ENCODE assay signal across 9 cellular contexts in genomic region chr7:24825931-24826661, GRCh38.
DNase-seq lines count a peak whose midpoint lies in the region; ATAC-seq and TF ChIP-seq lines count a peak whose summit lies in the region.
"Had no signal": no experiment of that assay in that cellular context is flagged by ENCODE, and none has a peak within 500 bp of the region (broad histone marks: within the 10 kb centered on the region; RNA-seq: fewer than 3 reads in every experiment).

No MANE protein-coding gene starts in this region.

- no peak for TF ChIP-seq EP300 in sigmoid colon (IDR thresholded peaks at IDR 0.05)

- H3K36me3 Mint-ChIP-seq in activated CD8-positive, alpha-beta memory T cell treated with anti-CD3 and anti-CD28 coated beads, Interleukin-2, amount 10 ng/mL, durations not matched to agents 7 days and 5 days = peaks cover 75% of the 10 kb centered on the region
- H3K36me3 Mint-ChIP-seq in activated CD4-positive, alpha-beta memory T cell treated with anti-CD3 and anti-CD28 coated beads for 36 hours = peaks cover 59% of the 10 kb centered on the region

- H3K4me3 ChIP-seq in thyroid gland (replicated peaks in 1 of 3) (no peak overlapping the region), sigmoid colon (no peak overlapping the region)
- H3K4me3 ChIP-seq: gastrocnemius medialis had no signal

- H3K27me3 ChIP-seq in thyroid gland (no peaks in the 10 kb centered on the region), sigmoid colon (no peaks in the 10 kb centered on the region)
- H3K27me3 ChIP-seq: gastrocnemius medialis had no signal

- no peaks in the 10 kb centered on the region for H3K9me3 Mint-ChIP-seq in activated CD8-positive, alpha-beta memory T cell treated with anti-CD3 and anti-CD28 coated beads, Interleukin-2, amount 10 ng/mL, durations not matched to agents 7 days and 5 days (ENCODE audit: low read depth)
- no peaks in the 10 kb centered on the region for H3K9me3 Mint-ChIP-seq in activated CD4-positive, alpha-beta memory T cell treated with anti-CD3 and anti-CD28 coated beads for 36 hours

- POLR2A ChIA-PET in activated CD4-positive, alpha-beta memory T cell treated with anti-CD3 and anti-CD28 coated beads for 36 hours (lab: Charles Lee) = interaction anchor here (0.9 to 2.3 kb wide), 3 partner anchors 122 to 155 kb away, joined by 3 to 7 read pairs (median 7); partner anchors contain the start of gene OSBPL3

- H3K4me1 ChIP-seq in thyroid gland (peaks cover 0 to 12% of the 10 kb centered on the region in 2 donors), sigmoid colon (peaks cover 0 to 20% (median 14%) of the 10 kb centered on the region in 4 donors)

- peaks cover 85% of the 10 kb centered on the region for H3K4me1 Mint-ChIP-seq in activated CD8-positive, alpha-beta memory T cell treated with anti-CD3 and anti-CD28 coated beads, Interleukin-2, amount 10 ng/mL, durations not matched to agents 7 days and 5 days
- H3K4me1 Mint-ChIP-seq in activated CD4-positive, alpha-beta memory T cell treated with anti-CD3 and anti-CD28 coated beads for 36 hours (ENCODE audit: low read depth) = peaks cover 67% of the 10 kb centered on the region

- peak; percentile 47 for DNase-seq in activated CD8-positive, alpha-beta memory T cell treated with anti-CD3 and anti-CD28 coated beads, Interleukin-2, amount 10 ng/mL, durations not matched to agents 7 days and 5 days
- DNase-seq in activated CD8-positive, alpha-beta memory T cell treated with anti-CD3 and anti-CD28 coated beads, Interleukin-2, amount 50 U/mL, for 48 hours = no peak
- no peak for DNase-seq in activated CD4-positive, alpha-beta memory T cell treated with anti-CD3 and anti-CD28 coated beads for 36 hours
- DNase-seq in glomerular visceral epithelial cell (ENCODE audit: extremely low spot score) = peak; percentile 65
- peak; percentile 44 to 51 for DNase-seq in thyroid gland
- DNase-seq in NK-92 treated with Interleukin-12 subunit alpha and Interleukin-12 subunit beta, amount 100 ng/mL, for 24 hours (lab: John Stamatoyannopoulos, UW) = no peak
- DNase-seq in sigmoid colon = no peak
- DNase-seq: gastrocnemius medialis had no signal

- TF ChIP-seq POLR2A in thyroid gland (IDR thresholded peaks at IDR 0.05) (no peak), sigmoid colon (IDR thresholded peaks at IDR 0.05) (no peak)

- peak overlapping the region; percentile 55 for H3K4me3 Mint-ChIP-seq in activated CD8-positive, alpha-beta memory T cell treated with anti-CD3 and anti-CD28 coated beads, Interleukin-2, amount 10 ng/mL, durations not matched to agents 7 days and 5 days
- H3K4me3 Mint-ChIP-seq in activated CD4-positive, alpha-beta memory T cell treated with anti-CD3 and anti-CD28 coated beads for 36 hours = peak overlapping the region; percentile 28

- peak; percentile 14 for ATAC-seq in activated CD8-positive, alpha-beta memory T cell treated with anti-CD3 and anti-CD28 coated beads, Interleukin-2, amount 10 ng/mL, durations not matched to agents 7 days and 5 days
- no peak for ATAC-seq in HG02840 (IDR thresholded peaks at IDR 0.05; ENCODE audit: low FRiP score, unreplicated experiment)

- WGBS in thyroid gland, 2 donors = 55 to 75% methylated on average over 6 of the region's 6 CpGs
- 46 to 71% methylated on average over 6 of the region's 6 CpGs for WGBS in sigmoid colon, 2 donors

- peaks cover 0 to 5% of the 10 kb centered on the region in 2 donors for H3K36me3 ChIP-seq in thyroid gland
- H3K36me3 ChIP-seq in sigmoid colon = no peaks in the 10 kb centered on the region
- H3K36me3 ChIP-seq: gastrocnemius medialis had no signal

- intact Hi-C loops in activated CD4-positive, alpha-beta memory T cell treated with anti-CD3 and anti-CD28 coated beads for 36 hours (cut with micrococcal nuclease) = loop anchor here (1.0 to 10.0 kb wide), 3 partner anchors 81 to 251 kb away; partner anchors contain the start of gene PALS2
- intact Hi-C loops in thyroid gland (cut with DNase I) = loop anchor here (5.0 kb wide), 1 partner anchor 156 kb away; the partner anchor contains the start of gene OSBPL3
- intact Hi-C loops in sigmoid colon (cut with DNase I) = no loop called here

- H3K27ac ChIP-seq in thyroid gland (peak overlapping the region in 1 of 3 donors; percentile 51), sigmoid colon (peak overlapping the region in 1 of 4 donors; percentile 37)

- CTCF ChIA-PET in activated CD8-positive, alpha-beta memory T cell treated with anti-CD3 and anti-CD28 coated beads, Interleukin-2, amount 10 ng/mL, durations not matched to agents 7 days and 5 days (lab: Charles Lee) = interaction anchor here (1.8 to 2.6 kb wide), 6 partner anchors 11 to 268 kb away, joined by 6 to 10 read pairs (median 9); partner anchors contain the start of gene OSBPL3
- CTCF ChIA-PET in activated CD4-positive, alpha-beta memory T cell treated with anti-CD3 and anti-CD28 coated beads for 36 hours (lab: Charles Lee) = interaction anchor here (1.2 to 3.1 kb wide), 7 partner anchors 12 to 273 kb away, joined by 3 to 15 read pairs (median 9); no protein-coding TSS in a partner anchor

- H3K9me3 ChIP-seq in thyroid gland (no peaks in the 10 kb centered on the region), sigmoid colon (no peaks in the 10 kb centered on the region)
- H3K9me3 ChIP-seq: gastrocnemius medialis had no signal

- no peaks in the 10 kb centered on the region for H3K27me3 Mint-ChIP-seq in activated CD8-positive, alpha-beta memory T cell treated with anti-CD3 and anti-CD28 coated beads, Interleukin-2, amount 10 ng/mL, durations not matched to agents 7 days and 5 days
- H3K27me3 Mint-ChIP-seq in activated CD4-positive, alpha-beta memory T cell treated with anti-CD3 and anti-CD28 coated beads for 36 hours = no peaks in the 10 kb centered on the region

- TF ChIP-seq CTCF in thyroid gland (IDR thresholded peaks at IDR 0.05) = no peak
- no peak for TF ChIP-seq CTCF in sigmoid colon (IDR thresholded peaks at IDR 0.05)

- peak overlapping the region; percentile 89 for H3K27ac Mint-ChIP-seq in activated CD8-positive, alpha-beta memory T cell treated with anti-CD3 and anti-CD28 coated beads, Interleukin-2, amount 10 ng/mL, durations not matched to agents 7 days and 5 days
- peak overlapping the region; percentile 43 for H3K27ac Mint-ChIP-seq in activated CD4-positive, alpha-beta memory T cell treated with anti-CD3 and anti-CD28 coated beads for 36 hours

Comparison
In these comparisons a context has a peak if more than half of its experiments do, and no peak if none do; other contexts are left out.
1. DNase-seq: peak in activated CD8-positive, alpha-beta memory T cell treated with anti-CD3 and anti-CD28 coated beads, Interleukin-2, amount 10 ng/mL, durations not matched to agents 7 days and 5 days (single experiment), glomerular visceral epithelial cell (single experiment) and thyroid gland (2 of 2); none in activated CD8-positive, alpha-beta memory T cell treated with anti-CD3 and anti-CD28 coated beads, Interleukin-2, amount 50 U/mL, for 48 hours (single experiment), activated CD4-positive, alpha-beta memory T cell treated with anti-CD3 and anti-CD28 coated beads for 36 hours (single experiment), NK-92 treated with Interleukin-12 subunit alpha and Interleukin-12 subunit beta, amount 100 ng/mL, for 24 hours (single experiment) and sigmoid colon (single experiment).